ENCODE assay signal across 8 cellular contexts in genomic region chr1:114346480-114347029, GRCh38.
DNase-seq lines count a peak whose midpoint lies in the region; ATAC-seq, FAIRE-seq and TF ChIP-seq lines count a peak whose summit lies in the region.

No MANE protein-coding gene starts in this region.

- no peaks in the 10 kb centered on the region for H3K36me3 ChIP-seq in brain microvascular endothelial cell (replicated peaks)
- H3K36me3 ChIP-seq in iPS DF 6.9 (ENCODE audit: control insufficient read depth, insufficient read depth, low read length): no peaks in the 10 kb centered on the region
- no peaks in the 10 kb centered on the region for H3K36me3 ChIP-seq in sigmoid colon

- ATAC-seq in A549: peak; percentile 98 to 100
- peak; percentile 99 for ATAC-seq in GM18520 (IDR thresholded peaks at IDR 0.05; ENCODE audit: unreplicated experiment)
- peak; percentile 98 for ATAC-seq in HG03095 (IDR thresholded peaks at IDR 0.05; ENCODE audit: unreplicated experiment)

- no peak for TF ChIP-seq POLR2A in A549 (IDR thresholded peaks at IDR 0.05; ENCODE audit: low read length)
- no peak for TF ChIP-seq POLR2A in sigmoid colon (IDR thresholded peaks at IDR 0.05)

- H3K4me3 ChIP-seq in A549 (peak overlapping the region; percentile 39), brain microvascular endothelial cell (ENCODE audit: low read depth, low read length) (peak overlapping the region; percentile 62), iPS DF 6.9 (ENCODE audit: low read length) (peak overlapping the region; percentile 22; the same call in 1 of the 2 replicates), sigmoid colon (peak overlapping the region; percentile 38 to 53 (median 48))

- 62% methylated on average over 6 of the region's 33 CpGs for WGBS in A549 (ENCODE audit: missing lambda C conversion rate)
- WGBS in iPS DF 6.9 (ENCODE audit: insufficient coverage, insufficient read length): no CpG with 5 or more reads among the region's 33 CpGs
- 4 to 7% methylated on average over 33 of the region's 33 CpGs for WGBS in sigmoid colon, 2 donors

- FAIRE-seq in A549 (lab: Jason Lieb, UNC): no peak

- POLR2A ChIA-PET in A549 (lab: Yijun Ruan, JAX): no interaction called here

- peak overlapping the region; percentile 64 to 69 for H3K27ac ChIP-seq in A549
- no peak overlapping the region for H3K27ac ChIP-seq in brain microvascular endothelial cell
- H3K27ac ChIP-seq in iPS DF 6.9 (ENCODE audit: low read length): no peak overlapping the region
- H3K27ac ChIP-seq in sigmoid colon: peak overlapping the region; percentile 82 to 85 (median 84)

- peak overlapping the region; percentile 87 for H3K4me2 ChIP-seq in A549

- peak; percentile 86 to 94 for TF ChIP-seq RAD21 in A549 (conservative IDR thresholded peaks at IDR 0.05 in 1 of 2, IDR thresholded peaks at IDR 0.05 in 1 of 2)

- in situ Hi-C loops in brain microvascular endothelial cell (cut with HindIII; ENCODE audit: low pct_ligation_motif_present, low sequenced_read_pairs): no loop called here

- H3K27me3 ChIP-seq in brain microvascular endothelial cell (replicated peaks) (no peaks in the 10 kb centered on the region), iPS DF 6.9 (ENCODE audit: control insufficient read depth, insufficient read depth, low read length) (no peaks in the 10 kb centered on the region), sigmoid colon (no peaks in the 10 kb centered on the region)

- CTCF ChIA-PET in A549 (lab: Yijun Ruan, JAX): interaction anchor here (0.6 to 2.8 kb wide), 41 partner anchors 7 to 987 kb away, joined by 3 to 18 read pairs (median 3); partner anchors contain the start of genes BCAS2 and DENND2C

- intact Hi-C loops in sigmoid colon (cut with DNase I): loop anchor here (1.0 to 5.0 kb wide), 5 partner anchors 36 to 368 kb away; partner anchors contain the start of genes BCAS2 and TRIM33

- TF ChIP-seq CTCF in A549 (IDR thresholded peaks at IDR 0.05) (peak; percentile 99), brain microvascular endothelial cell (IDR thresholded peaks at IDR 0.05; ENCODE audit: low read depth, low read length, missing control alignments) (peak; percentile 100), sigmoid colon (IDR thresholded peaks at IDR 0.05) (peak; percentile 100)

- H3K4me1 ChIP-seq in A549 (no peaks in the 10 kb centered on the region; the same call in 2 of the 3 replicates), iPS DF 6.9 (ENCODE audit: control insufficient read depth, insufficient read depth, low read length) (peaks cover 4% of the 10 kb centered on the region; the same call in 1 of the 2 replicates), sigmoid colon (peaks cover 0 to 13% (median 10%) of the 10 kb centered on the region in 4 donors)

- peak; percentile 81 to 91 for DNase-seq in A549 (ENCODE audit: low read depth in 1 of 2, low spot score in 1 of 2)
- peak; percentile 78 for DNase-seq in NCI-H2107 treated with DMSO at 0.1 percent for 48 hours (lab: John Stamatoyannopoulos, UW; ENCODE audit: unreplicated experiment)
- peak; percentile 95 for DNase-seq in UCSD-AML1 (lab: John Stamatoyannopoulos, UW; ENCODE audit: unreplicated experiment)
- peak; percentile 89 for DNase-seq in brain microvascular endothelial cell
- DNase-seq in iPS DF 6.9 (ENCODE audit: low read depth, low spot score): peak; percentile 88
- peak; percentile 97 for DNase-seq in sigmoid colon

- H3K9me3 ChIP-seq in A549 (no peaks in the 10 kb centered on the region), iPS DF 6.9 (ENCODE audit: control insufficient read depth, insufficient read depth, low read length) (no peaks in the 10 kb centered on the region), sigmoid colon (no peaks in the 10 kb centered on the region)

- TF ChIP-seq EP300 in A549 (IDR thresholded peaks at IDR 0.05) (no peak), sigmoid colon (IDR thresholded peaks at IDR 0.05) (no peak)

TF ChIP-seq in A549, 52 proteins besides CTCF, POLR2A, EP300 and RAD21:
- TF ChIP-seq CEBPB (IDR thresholded peaks at IDR 0.05) (no peak), ZC3H11A (IDR thresholded peaks at IDR 0.05) (no peak), JUN (IDR thresholded peaks at IDR 0.05) (peak in 1 of 2 experiments; percentile 37; a peak in 1 of 5 replicates), HES2 (IDR thresholded peaks at IDR 0.05) (no peak), SMC3 (IDR thresholded peaks at IDR 0.05) (peak; percentile 91)
- TF ChIP-seq, protein P1, sequence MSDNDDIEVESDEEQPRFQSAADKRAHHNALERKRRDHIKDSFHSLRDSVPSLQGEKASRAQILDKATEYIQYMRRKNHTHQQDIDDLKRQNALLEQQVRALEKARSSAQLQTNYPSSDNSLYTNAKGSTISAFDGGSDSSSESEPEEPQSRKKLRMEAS (IDR thresholded peaks at IDR 0.05): peak; percentile 59; the same call in 1 of the 2 replicates

Comparison
In these comparisons a context has a peak if more than half of its experiments do, and no peak if none do; other contexts are left out.
1. H3K27ac ChIP-seq: peak in A549 (2 of 2) and sigmoid colon (4 of 4); none in brain microvascular endothelial cell (single experiment) and iPS DF 6.9 (single experiment).
2. Peak in every context shown above with its lines, with median percentiles within 50 percentile points of each other: ATAC-seq, DNase-seq, H3K4me3 ChIP-seq and CTCF ChIP-seq.